In the genomic region with DNA sequence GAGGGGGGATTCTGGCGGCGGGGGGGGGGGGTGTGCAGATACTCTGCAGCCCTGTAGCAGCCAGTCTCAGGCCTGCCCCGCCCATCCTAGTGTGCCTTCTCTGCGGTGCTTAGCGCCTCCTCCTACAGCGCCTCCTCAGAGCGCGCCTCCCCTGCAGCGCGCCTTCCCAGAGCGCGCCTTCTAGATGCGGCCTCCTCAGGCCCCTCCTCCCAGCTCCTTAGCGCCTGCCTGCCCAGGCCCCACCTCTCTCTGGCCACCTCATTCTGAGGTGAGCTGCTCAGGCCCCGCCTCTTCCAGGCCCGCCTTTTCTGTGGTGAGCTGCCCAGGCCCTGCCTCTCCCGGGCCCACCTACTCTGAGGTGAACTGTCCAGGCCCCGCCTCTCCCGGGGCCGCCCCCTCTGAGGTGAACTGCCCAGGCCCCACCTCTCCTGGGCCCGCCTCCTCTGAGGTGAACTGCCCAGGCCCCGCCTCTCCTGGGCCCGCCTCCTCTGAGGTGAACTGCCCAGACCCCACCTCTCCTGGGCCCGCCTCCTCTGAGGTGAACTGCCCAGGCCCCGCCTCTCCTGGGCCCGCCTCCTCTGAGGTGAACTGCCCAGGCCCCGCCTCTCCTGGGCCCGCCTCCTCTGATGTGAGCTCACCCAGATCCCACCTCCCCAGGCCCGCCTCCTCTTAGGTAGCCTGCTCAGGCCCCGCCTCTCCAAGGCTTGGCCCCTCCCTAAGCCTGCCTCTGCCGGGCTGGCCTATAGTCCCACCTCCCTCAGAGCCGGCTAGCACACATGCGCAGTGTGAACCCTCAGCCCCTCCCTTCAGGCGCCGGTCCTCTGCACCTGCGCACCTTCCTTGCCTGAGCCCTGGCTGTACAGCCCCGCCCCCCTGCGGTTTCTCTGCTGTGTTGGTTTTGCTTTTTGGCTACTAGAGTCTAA, we compare ENCODE assay signal across 8 cellular contexts. TPM values are rescaled to one million over a fixed set of nuclear protein-coding genes. Genes with fewer than 3 reads are reported as not detected.
A peak's percentile ranks its signal among the peaks of the same experiment; 100 is the strongest.
DNase-seq lines count a peak whose midpoint lies in the region; ATAC-seq and TF ChIP-seq lines count a peak whose summit lies in the region.

No MANE protein-coding gene starts in this region.

- peaks cover 33% of the 10 kb centered on the region for H3K27me3 Mint-ChIP-seq in T-helper 1 cell treated with Interleukin-12 subunit alpha and Interleukin-12 subunit beta and Interleukin-4 antibody, amounts not matched to agents 30 μg/mL and 1 μg/mL, for 36 hours (ENCODE audit: low read depth)

- no peaks in the 10 kb centered on the region for H3K36me3 Mint-ChIP-seq in T-helper 1 cell treated with Interleukin-12 subunit alpha and Interleukin-12 subunit beta and Interleukin-4 antibody, amounts not matched to agents 30 μg/mL and 1 μg/mL, for 36 hours (ENCODE audit: low read depth)

- peak; percentile 82 for DNase-seq in GM13976 (ENCODE audit: low spot score)
- peak; percentile 94 for DNase-seq in NCI-H146 treated with DMSO at 0.1 percent for 48 hours (lab: John Stamatoyannopoulos, UW; ENCODE audit: unreplicated experiment)
- peak; percentile 75 for DNase-seq in amniotic stem cell (lab: John Stamatoyannopoulos, UW)
- peak; percentile 89 for DNase-seq in left ventricle myocardium inferior
- DNase-seq in putamen (ENCODE audit: low spot score): peak; percentile 93
- DNase-seq in uterus: peak; percentile 90 to 94

- TF ChIP-seq POLR2A in uterus (IDR thresholded peaks at IDR 0.05): peak in 1 of 2 donors; percentile 36

- H3K36me3 ChIP-seq in left ventricle myocardium inferior (no peaks in the 10 kb centered on the region), uterus (no peaks in the 10 kb centered on the region)

- H3K27ac ChIP-seq in left ventricle myocardium inferior (replicated peaks) (peak overlapping the region; percentile 39), uterus (peak overlapping the region; percentile 66 to 78)

- H3K9me3 ChIP-seq in left ventricle myocardium inferior (replicated peaks): peaks cover 7% of the 10 kb centered on the region
- no peaks in the 10 kb centered on the region for H3K9me3 ChIP-seq in uterus

- intact Hi-C loops in left ventricle myocardium inferior (cut with micrococcal nuclease): no loop called here
- intact Hi-C loops in uterus (cut with DNase I; ENCODE audit: low total_unique reads): no loop called here

- H3K9me3 Mint-ChIP-seq in T-helper 1 cell treated with Interleukin-12 subunit alpha and Interleukin-12 subunit beta and Interleukin-4 antibody, amounts not matched to agents 30 μg/mL and 1 μg/mL, for 36 hours: peaks cover 7% of the 10 kb centered on the region

- TF ChIP-seq CTCF in GM13976 (IDR thresholded peaks at IDR 0.05; ENCODE audit: borderline replicate concordance, control extremely low read depth, extremely low read depth, insufficient read depth, missing control alignments): no peak
- TF ChIP-seq CTCF in left ventricle myocardium inferior (IDR thresholded peaks at IDR 0.05; ENCODE audit: borderline replicate concordance): no peak
- TF ChIP-seq CTCF in uterus (IDR thresholded peaks at IDR 0.05): no peak

- in situ Hi-C loops in GM13976 (cut with MboI; ENCODE audit: low sequenced_read_pairs, unreplicated experiment): no loop called here

- H3K4me1 ChIP-seq in left ventricle myocardium inferior: peaks cover 32% of the 10 kb centered on the region
- H3K4me1 ChIP-seq in uterus: no peaks in the 10 kb centered on the region

- peaks cover 13% of the 10 kb centered on the region for H3K4me1 Mint-ChIP-seq in T-helper 1 cell treated with Interleukin-12 subunit alpha and Interleukin-12 subunit beta and Interleukin-4 antibody, amounts not matched to agents 30 μg/mL and 1 μg/mL, for 36 hours (ENCODE audit: low read depth)

- H3K27me3 ChIP-seq in left ventricle myocardium inferior (ENCODE audit: low read depth): peaks cover 19% of the 10 kb centered on the region
- no peaks in the 10 kb centered on the region for H3K27me3 ChIP-seq in uterus

- peak overlapping the region; percentile 80 for H3K4me3 ChIP-seq in left ventricle myocardium inferior
- peak overlapping the region; percentile 46 to 60 for H3K4me3 ChIP-seq in uterus

- H3K4me3 Mint-ChIP-seq in T-helper 1 cell treated with Interleukin-12 subunit alpha and Interleukin-12 subunit beta and Interleukin-4 antibody, amounts not matched to agents 30 μg/mL and 1 μg/mL, for 36 hours: peak overlapping the region; percentile 84

- ATAC-seq in HG02885 (IDR thresholded peaks at IDR 0.05; ENCODE audit: poor library complexity, unreplicated experiment): peak; percentile 82

- H3K27ac Mint-ChIP-seq in T-helper 1 cell treated with Interleukin-12 subunit alpha and Interleukin-12 subunit beta and Interleukin-4 antibody, amounts not matched to agents 30 μg/mL and 1 μg/mL, for 36 hours: peak overlapping the region; percentile 31

RNA-seq across cellular contexts. Expression of a gene that starts 2.1 kb away (rescaled TPM):
- total RNA-seq in left ventricle myocardium inferior (20.1 TPM), uterus (100 to 1,000 TPM; 118 to 790 (median 182) TPM)

Comparison
In these comparisons a context has a peak if more than half of its experiments do, and no peak if none do; other contexts are left out.
1. Peak in every context shown above with its lines: DNase-seq, ATAC-seq, H3K4me3 ChIP-seq and H3K27ac ChIP-seq.